In the genomic region with DNA sequence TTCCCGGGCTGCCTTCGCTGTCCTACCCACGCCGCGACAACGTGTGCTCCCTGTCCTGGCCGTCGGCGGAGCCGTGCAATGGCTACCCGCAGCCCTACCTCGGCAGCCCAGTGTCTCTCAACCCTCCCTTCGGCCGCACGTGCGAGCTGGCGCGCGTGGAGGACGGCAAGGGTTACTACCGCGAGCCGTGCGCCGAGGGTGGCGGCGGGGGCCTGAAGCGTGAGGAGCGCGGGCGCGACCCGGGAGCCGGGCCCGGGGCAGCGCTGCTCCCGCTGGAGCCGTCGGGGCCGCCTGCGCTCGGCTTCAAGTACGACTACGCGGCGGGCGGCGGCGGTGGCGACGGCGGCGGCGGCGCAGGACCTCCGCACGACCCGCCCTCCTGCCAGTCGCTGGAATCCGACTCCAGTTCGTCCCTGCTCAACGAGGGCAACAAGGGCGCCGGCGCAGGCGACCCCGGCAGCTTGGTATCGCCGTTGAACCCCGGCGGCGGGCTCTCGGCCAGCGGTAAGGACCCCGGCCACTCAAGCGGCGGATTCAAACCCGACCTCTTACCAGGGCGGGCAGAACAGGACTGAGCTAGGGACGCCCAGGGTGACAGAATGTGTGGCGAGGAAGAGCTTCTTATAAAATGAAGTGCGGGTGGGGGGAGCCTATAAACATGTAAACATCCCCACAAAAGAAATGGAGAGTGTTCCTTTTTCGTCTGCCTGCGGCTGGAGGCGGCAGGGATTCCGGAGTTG, we compare ENCODE assay signal across 1 cellular context.
TF ChIP-seq lines count a peak whose summit lies in the region.

No MANE protein-coding gene starts in this region.

TF ChIP-seq in WTC11, 78 proteins besides CTCF, POLR2A, EP300 and RAD21 (continued from another document):
- TF ChIP-seq, protein P1, sequence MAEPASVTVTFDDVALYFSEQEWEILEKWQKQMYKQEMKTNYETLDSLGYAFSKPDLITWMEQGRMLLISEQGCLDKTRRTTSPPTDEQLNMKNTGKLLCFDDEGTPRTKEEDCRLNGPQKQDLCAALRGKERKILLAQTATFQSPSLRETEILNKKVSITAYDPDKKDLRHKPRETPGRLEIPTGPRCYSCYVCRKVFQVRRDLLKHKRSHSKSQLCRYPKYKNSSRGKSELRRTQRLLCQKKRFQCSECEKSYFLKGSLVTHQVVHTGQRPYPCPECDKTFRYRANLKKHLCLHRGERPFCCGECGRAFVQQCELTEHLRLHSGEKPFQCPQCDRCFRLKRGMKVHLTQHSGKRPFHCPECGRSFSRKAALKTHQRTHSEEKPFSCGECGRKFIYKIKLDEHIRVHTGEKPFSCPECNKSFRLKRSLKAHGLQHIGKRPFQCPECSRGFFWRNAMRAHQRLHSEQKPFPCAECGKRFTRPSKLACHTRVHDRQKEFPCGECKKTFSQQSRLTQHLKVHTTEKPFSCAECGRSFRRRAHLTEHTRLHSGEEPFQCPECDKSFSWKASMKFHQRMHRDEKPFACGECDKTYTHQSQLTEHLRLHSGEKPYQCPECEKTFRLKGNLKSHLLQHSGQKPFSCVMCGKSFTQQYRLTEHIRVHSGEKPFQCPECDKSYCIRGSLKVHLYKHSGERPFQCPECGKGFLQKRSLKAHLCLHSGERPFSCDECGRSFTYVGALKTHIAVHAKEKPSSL (CRISPR knock-in tag; conservative IDR thresholded peaks at IDR 0.05), result no peak
- no peak for TF ChIP-seq ZNF232 (CRISPR knock-in tag; IDR thresholded peaks at IDR 0.05)
- no peak for TF ChIP-seq ZMAT4 (CRISPR knock-in tag; IDR thresholded peaks at IDR 0.05)
- TF ChIP-seq ZNF423 (CRISPR knock-in tag; IDR thresholded peaks at IDR 0.05), result no peak
- TF ChIP-seq TP53 (CRISPR knock-in tag; IDR thresholded peaks at IDR 0.05), result no peak
- no peak for TF ChIP-seq ZNF671 (CRISPR knock-in tag; IDR thresholded peaks at IDR 0.05)
- TF ChIP-seq, protein P2, sequence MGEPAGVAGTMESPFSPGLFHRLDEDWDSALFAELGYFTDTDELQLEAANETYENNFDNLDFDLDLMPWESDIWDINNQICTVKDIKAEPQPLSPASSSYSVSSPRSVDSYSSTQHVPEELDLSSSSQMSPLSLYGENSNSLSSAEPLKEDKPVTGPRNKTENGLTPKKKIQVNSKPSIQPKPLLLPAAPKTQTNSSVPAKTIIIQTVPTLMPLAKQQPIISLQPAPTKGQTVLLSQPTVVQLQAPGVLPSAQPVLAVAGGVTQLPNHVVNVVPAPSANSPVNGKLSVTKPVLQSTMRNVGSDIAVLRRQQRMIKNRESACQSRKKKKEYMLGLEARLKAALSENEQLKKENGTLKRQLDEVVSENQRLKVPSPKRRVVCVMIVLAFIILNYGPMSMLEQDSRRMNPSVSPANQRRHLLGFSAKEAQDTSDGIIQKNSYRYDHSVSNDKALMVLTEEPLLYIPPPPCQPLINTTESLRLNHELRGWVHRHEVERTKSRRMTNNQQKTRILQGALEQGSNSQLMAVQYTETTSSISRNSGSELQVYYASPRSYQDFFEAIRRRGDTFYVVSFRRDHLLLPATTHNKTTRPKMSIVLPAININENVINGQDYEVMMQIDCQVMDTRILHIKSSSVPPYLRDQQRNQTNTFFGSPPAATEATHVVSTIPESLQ (CRISPR knock-in tag; IDR thresholded peaks at IDR 0.05), result no peak
- no peak for TF ChIP-seq ZNF121 (CRISPR knock-in tag; IDR thresholded peaks at IDR 0.05)
- TF ChIP-seq, protein P3, sequence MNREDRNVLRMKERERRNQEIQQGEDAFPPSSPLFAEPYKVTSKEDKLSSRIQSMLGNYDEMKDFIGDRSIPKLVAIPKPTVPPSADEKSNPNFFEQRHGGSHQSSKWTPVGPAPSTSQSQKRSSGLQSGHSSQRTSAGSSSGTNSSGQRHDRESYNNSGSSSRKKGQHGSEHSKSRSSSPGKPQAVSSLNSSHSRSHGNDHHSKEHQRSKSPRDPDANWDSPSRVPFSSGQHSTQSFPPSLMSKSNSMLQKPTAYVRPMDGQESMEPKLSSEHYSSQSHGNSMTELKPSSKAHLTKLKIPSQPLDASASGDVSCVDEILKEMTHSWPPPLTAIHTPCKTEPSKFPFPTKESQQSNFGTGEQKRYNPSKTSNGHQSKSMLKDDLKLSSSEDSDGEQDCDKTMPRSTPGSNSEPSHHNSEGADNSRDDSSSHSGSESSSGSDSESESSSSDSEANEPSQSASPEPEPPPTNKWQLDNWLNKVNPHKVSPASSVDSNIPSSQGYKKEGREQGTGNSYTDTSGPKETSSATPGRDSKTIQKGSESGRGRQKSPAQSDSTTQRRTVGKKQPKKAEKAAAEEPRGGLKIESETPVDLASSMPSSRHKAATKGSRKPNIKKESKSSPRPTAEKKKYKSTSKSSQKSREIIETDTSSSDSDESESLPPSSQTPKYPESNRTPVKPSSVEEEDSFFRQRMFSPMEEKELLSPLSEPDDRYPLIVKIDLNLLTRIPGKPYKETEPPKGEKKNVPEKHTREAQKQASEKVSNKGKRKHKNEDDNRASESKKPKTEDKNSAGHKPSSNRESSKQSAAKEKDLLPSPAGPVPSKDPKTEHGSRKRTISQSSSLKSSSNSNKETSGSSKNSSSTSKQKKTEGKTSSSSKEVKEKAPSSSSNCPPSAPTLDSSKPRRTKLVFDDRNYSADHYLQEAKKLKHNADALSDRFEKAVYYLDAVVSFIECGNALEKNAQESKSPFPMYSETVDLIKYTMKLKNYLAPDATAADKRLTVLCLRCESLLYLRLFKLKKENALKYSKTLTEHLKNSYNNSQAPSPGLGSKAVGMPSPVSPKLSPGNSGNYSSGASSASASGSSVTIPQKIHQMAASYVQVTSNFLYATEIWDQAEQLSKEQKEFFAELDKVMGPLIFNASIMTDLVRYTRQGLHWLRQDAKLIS (CRISPR knock-in tag; IDR thresholded peaks at IDR 0.05; ENCODE audit: borderline replicate concordance), result no peak
- no peak for TF ChIP-seq ZNF396 (CRISPR knock-in tag; IDR thresholded peaks at IDR 0.05; ENCODE audit: borderline replicate concordance)
- no peak for TF ChIP-seq ZBTB21 (CRISPR knock-in tag; IDR thresholded peaks at IDR 0.05; ENCODE audit: borderline replicate concordance)
- TF ChIP-seq, protein P4, sequence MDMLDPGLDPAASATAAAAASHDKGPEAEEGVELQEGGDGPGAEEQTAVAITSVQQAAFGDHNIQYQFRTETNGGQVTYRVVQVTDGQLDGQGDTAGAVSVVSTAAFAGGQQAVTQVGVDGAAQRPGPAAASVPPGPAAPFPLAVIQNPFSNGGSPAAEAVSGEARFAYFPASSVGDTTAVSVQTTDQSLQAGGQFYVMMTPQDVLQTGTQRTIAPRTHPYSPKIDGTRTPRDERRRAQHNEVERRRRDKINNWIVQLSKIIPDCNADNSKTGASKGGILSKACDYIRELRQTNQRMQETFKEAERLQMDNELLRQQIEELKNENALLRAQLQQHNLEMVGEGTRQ (CRISPR knock-in tag; IDR thresholded peaks at IDR 0.05), result no peak; the same call in 1 of the 2 replicates
- TF ChIP-seq KAT7 (CRISPR knock-in tag; IDR thresholded peaks at IDR 0.05; ENCODE audit: borderline replicate concordance), result no peak
TF ChIP-seq in WTC11: peak in this region for 0.
